ENCODE assay signal across 1 cellular context in the genomic region with DNA sequence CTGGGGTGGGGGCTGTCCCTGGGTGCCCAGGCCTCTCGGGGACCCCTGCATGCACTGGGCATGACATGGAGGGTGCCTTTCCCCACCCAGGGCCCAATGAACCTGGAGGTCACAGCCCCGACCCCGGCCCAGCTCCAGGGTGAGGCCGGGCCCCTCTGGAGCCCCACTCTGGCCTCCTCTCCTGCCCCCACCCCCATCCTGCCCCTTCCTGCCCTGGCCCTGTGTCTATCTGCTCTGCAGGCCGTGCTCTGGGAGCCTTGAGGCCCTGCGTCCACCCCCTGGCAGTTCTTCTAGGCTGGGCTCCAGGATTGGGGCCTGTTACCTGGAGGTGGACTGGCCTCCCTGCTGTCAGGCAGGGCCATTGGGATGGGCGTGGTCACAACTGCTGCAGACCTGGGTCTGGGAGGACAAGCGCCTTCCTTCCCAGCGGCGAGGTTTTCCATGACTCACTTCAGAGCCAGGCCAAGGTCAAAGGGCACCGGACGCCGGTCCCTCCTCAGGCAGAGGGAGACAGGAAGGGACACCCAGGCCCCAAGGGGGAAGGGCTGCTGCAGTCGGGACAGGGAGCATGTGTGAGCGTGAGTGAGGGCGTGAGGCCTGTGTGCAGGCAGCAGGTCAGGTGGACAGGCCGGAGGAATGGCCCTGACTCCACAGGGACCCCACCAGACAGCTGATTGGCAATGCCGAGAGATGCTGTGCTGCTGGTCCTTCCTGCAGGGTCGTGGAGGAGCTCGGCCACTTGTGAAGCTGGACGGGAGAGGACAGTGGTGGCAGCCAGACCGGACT.
TF ChIP-seq lines count a peak whose summit lies in the region.

No MANE protein-coding gene starts in this region.

TF ChIP-seq in HepG2, 621 proteins besides CTCF, POLR2A, EP300 and RAD21 (continued from another document and continues in another):
- TF ChIP-seq, protein P1, sequence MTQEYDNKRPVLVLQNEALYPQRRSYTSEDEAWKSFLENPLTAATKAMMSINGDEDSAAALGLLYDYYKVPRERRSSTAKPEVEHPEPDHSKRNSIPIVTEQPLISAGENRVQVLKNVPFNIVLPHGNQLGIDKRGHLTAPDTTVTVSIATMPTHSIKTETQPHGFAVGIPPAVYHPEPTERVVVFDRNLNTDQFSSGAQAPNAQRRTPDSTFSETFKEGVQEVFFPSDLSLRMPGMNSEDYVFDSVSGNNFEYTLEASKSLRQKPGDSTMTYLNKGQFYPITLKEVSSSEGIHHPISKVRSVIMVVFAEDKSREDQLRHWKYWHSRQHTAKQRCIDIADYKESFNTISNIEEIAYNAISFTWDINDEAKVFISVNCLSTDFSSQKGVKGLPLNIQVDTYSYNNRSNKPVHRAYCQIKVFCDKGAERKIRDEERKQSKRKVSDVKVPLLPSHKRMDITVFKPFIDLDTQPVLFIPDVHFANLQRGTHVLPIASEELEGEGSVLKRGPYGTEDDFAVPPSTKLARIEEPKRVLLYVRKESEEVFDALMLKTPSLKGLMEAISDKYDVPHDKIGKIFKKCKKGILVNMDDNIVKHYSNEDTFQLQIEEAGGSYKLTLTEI (CRISPR knock-in tag; conservative IDR thresholded peaks at IDR 0.05) = no peak
- TF ChIP-seq MXD4 (CRISPR knock-in tag; IDR thresholded peaks at IDR 0.05) (peak; percentile 50), RAD51 (IDR thresholded peaks at IDR 0.05; ENCODE audit: borderline replicate concordance) (no peak), HDAC6 (IDR thresholded peaks at IDR 0.05; ENCODE audit: low read depth, low read length) (no peak), ZNF552 (CRISPR knock-in tag; IDR thresholded peaks at IDR 0.05; ENCODE audit: borderline replicate concordance) (peak; percentile 65; the same call in 1 of the 2 replicates), FOXA1 (IDR thresholded peaks at IDR 0.05) (no peak), FOXA1 (CRISPR knock-in tag; IDR thresholded peaks at IDR 0.05) (peak; percentile 41), ZNF83 (CRISPR knock-in tag; IDR thresholded peaks at IDR 0.05; ENCODE audit: borderline replicate concordance) (no peak), TCF7L2 (IDR thresholded peaks at IDR 0.05; ENCODE audit: low read depth, low read length) (no peak), SRY (CRISPR knock-in tag; IDR thresholded peaks at IDR 0.05) (no peak; the same call in 1 of the 2 replicates), ZNF501 (CRISPR knock-in tag; IDR thresholded peaks at IDR 0.05) (no peak), ZSCAN12 (CRISPR knock-in tag; IDR thresholded peaks at IDR 0.05) (no peak), XRCC5 (optimal IDR thresholded peaks at IDR 0.05; ENCODE audit: low read length) (peak; percentile 70), ZNF562 (CRISPR knock-in tag; IDR thresholded peaks at IDR 0.05; ENCODE audit: borderline replicate concordance) (no peak), ZNF569 (CRISPR knock-in tag; IDR thresholded peaks at IDR 0.05; ENCODE audit: borderline replicate concordance) (no peak)
- TF ChIP-seq, protein P2, sequence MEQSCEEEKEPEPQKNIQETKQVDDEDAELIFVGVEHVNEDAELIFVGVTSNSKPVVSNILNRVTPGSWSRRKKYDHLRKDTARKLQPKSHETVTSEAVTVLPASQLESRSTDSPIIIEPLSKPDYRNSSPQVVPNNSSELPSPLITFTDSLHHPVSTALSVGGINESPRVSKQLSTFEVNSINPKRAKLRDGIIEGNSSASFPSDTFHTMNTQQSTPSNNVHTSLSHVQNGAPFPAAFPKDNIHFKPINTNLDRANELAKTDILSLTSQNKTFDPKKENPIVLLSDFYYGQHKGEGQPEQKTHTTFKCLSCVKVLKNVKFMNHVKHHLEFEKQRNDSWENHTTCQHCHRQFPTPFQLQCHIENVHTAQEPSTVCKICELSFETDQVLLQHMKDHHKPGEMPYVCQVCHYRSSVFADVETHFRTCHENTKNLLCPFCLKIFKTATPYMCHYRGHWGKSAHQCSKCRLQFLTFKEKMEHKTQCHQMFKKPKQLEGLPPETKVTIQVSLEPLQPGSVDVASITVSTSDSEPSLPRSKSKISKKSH (CRISPR knock-in tag; IDR thresholded peaks at IDR 0.05; ENCODE audit: borderline replicate concordance) = peak; percentile 17
- TF ChIP-seq, protein P3, sequence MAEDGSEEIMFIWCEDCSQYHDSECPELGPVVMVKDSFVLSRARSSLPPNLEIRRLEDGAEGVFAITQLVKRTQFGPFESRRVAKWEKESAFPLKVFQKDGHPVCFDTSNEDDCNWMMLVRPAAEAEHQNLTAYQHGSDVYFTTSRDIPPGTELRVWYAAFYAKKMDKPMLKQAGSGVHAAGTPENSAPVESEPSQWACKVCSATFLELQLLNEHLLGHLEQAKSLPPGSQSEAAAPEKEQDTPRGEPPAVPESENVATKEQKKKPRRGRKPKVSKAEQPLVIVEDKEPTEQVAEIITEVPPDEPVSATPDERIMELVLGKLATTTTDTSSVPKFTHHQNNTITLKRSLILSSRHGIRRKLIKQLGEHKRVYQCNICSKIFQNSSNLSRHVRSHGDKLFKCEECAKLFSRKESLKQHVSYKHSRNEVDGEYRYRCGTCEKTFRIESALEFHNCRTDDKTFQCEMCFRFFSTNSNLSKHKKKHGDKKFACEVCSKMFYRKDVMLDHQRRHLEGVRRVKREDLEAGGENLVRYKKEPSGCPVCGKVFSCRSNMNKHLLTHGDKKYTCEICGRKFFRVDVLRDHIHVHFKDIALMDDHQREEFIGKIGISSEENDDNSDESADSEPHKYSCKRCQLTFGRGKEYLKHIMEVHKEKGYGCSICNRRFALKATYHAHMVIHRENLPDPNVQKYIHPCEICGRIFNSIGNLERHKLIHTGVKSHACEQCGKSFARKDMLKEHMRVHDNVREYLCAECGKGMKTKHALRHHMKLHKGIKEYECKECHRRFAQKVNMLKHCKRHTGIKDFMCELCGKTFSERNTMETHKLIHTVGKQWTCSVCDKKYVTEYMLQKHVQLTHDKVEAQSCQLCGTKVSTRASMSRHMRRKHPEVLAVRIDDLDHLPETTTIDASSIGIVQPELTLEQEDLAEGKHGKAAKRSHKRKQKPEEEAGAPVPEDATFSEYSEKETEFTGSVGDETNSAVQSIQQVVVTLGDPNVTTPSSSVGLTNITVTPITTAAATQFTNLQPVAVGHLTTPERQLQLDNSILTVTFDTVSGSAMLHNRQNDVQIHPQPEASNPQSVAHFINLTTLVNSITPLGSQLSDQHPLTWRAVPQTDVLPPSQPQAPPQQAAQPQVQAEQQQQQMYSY (CRISPR knock-in tag; IDR thresholded peaks at IDR 0.05) = no peak
- TF ChIP-seq, protein P4, sequence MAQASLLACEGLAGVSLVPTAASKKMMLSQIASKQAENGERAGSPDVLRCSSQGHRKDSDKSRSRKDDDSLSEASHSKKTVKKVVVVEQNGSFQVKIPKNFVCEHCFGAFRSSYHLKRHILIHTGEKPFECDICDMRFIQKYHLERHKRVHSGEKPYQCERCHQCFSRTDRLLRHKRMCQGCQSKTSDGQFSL (CRISPR knock-in tag; IDR thresholded peaks at IDR 0.05) = no peak
- TF ChIP-seq, protein P5, sequence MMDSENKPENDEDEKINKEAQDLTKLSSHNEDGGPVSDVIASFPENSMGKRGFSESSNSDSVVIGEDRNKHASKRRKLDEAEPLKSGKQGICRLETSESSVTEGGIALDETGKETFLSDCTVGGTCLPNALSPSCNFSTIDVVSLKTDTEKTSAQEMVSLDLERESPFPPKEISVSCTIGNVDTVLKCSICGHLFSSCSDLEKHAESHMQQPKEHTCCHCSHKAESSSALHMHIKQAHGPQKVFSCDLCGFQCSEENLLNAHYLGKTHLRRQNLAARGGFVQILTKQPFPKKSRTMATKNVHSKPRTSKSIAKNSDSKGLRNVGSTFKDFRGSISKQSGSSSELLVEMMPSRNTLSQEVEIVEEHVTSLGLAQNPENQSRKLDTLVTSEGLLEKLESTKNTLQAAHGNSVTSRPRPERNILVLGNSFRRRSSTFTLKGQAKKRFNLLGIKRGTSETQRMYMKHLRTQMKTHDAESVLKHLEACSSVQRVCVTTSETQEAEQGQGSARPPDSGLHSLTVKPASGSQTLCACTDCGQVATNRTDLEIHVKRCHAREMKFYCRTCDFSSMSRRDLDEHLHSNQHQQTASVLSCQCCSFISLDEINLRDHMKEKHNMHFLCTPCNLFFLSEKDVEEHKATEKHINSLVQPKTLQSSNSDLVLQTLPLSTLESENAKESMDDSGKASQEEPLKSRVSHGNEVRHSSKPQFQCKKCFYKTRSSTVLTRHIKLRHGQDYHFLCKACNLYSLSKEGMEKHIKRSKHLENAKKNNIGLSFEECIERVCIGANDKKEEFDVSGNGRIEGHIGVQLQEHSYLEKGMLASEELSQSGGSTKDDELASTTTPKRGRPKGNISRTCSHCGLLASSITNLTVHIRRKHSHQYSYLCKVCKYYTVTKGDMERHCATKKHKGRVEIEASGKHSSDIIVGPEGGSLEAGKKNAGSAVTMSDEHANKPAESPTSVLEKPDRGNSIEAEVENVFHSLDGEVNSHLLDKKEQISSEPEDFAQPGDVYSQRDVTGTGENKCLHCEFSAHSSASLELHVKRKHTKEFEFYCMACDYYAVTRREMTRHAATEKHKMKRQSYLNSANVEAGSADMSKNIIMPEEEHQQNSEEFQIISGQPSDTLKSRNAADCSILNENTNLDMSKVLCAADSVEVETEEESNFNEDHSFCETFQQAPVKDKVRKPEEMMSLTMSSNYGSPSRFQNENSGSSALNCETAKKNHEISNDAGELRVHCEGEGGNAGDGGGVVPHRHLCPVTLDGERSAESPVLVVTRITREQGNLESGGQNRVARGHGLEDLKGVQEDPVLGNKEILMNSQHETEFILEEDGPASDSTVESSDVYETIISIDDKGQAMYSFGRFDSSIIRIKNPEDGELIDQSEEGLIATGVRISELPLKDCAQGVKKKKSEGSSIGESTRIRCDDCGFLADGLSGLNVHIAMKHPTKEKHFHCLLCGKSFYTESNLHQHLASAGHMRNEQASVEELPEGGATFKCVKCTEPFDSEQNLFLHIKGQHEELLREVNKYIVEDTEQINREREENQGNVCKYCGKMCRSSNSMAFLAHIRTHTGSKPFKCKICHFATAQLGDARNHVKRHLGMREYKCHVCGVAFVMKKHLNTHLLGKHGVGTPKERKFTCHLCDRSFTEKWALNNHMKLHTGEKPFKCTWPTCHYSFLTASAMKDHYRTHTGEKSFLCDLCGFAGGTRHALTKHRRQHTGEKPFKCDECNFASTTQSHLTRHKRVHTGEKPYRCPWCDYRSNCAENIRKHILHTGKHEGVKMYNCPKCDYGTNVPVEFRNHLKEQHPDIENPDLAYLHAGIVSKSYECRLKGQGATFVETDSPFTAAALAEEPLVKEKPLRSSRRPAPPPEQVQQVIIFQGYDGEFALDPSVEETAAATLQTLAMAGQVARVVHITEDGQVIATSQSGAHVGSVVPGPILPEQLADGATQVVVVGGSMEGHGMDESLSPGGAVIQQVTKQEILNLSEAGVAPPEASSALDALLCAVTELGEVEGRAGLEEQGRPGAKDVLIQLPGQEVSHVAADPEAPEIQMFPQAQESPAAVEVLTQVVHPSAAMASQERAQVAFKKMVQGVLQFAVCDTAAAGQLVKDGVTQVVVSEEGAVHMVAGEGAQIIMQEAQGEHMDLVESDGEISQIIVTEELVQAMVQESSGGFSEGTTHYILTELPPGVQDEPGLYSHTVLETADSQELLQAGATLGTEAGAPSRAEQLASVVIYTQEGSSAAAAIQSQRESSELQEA (CRISPR knock-in tag; IDR thresholded peaks at IDR 0.05; ENCODE audit: not compliant biosample characterization) = peak; percentile 69
- TF ChIP-seq, protein P6, sequence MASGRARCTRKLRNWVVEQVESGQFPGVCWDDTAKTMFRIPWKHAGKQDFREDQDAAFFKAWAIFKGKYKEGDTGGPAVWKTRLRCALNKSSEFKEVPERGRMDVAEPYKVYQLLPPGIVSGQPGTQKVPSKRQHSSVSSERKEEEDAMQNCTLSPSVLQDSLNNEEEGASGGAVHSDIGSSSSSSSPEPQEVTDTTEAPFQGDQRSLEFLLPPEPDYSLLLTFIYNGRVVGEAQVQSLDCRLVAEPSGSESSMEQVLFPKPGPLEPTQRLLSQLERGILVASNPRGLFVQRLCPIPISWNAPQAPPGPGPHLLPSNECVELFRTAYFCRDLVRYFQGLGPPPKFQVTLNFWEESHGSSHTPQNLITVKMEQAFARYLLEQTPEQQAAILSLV (CRISPR knock-in tag; IDR thresholded peaks at IDR 0.05; ENCODE audit: borderline replicate concordance) = 0 out of 2 replicates have a peak, but pooled peaks have one; percentile 61
- TF ChIP-seq, protein P7, sequence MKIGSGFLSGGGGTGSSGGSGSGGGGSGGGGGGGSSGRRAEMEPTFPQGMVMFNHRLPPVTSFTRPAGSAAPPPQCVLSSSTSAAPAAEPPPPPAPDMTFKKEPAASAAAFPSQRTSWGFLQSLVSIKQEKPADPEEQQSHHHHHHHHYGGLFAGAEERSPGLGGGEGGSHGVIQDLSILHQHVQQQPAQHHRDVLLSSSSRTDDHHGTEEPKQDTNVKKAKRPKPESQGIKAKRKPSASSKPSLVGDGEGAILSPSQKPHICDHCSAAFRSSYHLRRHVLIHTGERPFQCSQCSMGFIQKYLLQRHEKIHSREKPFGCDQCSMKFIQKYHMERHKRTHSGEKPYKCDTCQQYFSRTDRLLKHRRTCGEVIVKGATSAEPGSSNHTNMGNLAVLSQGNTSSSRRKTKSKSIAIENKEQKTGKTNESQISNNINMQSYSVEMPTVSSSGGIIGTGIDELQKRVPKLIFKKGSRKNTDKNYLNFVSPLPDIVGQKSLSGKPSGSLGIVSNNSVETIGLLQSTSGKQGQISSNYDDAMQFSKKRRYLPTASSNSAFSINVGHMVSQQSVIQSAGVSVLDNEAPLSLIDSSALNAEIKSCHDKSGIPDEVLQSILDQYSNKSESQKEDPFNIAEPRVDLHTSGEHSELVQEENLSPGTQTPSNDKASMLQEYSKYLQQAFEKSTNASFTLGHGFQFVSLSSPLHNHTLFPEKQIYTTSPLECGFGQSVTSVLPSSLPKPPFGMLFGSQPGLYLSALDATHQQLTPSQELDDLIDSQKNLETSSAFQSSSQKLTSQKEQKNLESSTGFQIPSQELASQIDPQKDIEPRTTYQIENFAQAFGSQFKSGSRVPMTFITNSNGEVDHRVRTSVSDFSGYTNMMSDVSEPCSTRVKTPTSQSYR (CRISPR knock-in tag; IDR thresholded peaks at IDR 0.05; ENCODE audit: borderline replicate concordance) = peak; percentile 84; the same call in 1 of the 2 replicates
- TF ChIP-seq, protein P8, sequence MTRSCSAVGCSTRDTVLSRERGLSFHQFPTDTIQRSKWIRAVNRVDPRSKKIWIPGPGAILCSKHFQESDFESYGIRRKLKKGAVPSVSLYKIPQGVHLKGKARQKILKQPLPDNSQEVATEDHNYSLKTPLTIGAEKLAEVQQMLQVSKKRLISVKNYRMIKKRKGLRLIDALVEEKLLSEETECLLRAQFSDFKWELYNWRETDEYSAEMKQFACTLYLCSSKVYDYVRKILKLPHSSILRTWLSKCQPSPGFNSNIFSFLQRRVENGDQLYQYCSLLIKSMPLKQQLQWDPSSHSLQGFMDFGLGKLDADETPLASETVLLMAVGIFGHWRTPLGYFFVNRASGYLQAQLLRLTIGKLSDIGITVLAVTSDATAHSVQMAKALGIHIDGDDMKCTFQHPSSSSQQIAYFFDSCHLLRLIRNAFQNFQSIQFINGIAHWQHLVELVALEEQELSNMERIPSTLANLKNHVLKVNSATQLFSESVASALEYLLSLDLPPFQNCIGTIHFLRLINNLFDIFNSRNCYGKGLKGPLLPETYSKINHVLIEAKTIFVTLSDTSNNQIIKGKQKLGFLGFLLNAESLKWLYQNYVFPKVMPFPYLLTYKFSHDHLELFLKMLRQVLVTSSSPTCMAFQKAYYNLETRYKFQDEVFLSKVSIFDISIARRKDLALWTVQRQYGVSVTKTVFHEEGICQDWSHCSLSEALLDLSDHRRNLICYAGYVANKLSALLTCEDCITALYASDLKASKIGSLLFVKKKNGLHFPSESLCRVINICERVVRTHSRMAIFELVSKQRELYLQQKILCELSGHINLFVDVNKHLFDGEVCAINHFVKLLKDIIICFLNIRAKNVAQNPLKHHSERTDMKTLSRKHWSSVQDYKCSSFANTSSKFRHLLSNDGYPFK (CRISPR knock-in tag; IDR thresholded peaks at IDR 0.05; ENCODE audit: borderline replicate concordance) = 0 out of 2 replicates have a peak, but pooled peaks have one; percentile 34
